Comparison of ENCODE assay signal across 8 cellular contexts in genomic region chr14:69713127-69713800, GRCh38. TPM values are rescaled to one million over a fixed set of nuclear protein-coding genes. Genes with fewer than 3 reads are reported as not detected.
DNase-seq lines count a peak whose midpoint lies in the region; ATAC-seq lines count a peak whose summit lies in the region.

No MANE protein-coding gene starts in this region.

- no peaks in the 10 kb centered on the region for H3K27me3 ChIP-seq in MG63

- peak; percentile 94 for DNase-seq in COR-L47 (lab: John Stamatoyannopoulos, UW)
- DNase-seq in NCI-H187 (lab: John Stamatoyannopoulos, UW) = peak; percentile 79 to 96
- DNase-seq in astrocyte of the hippocampus (ENCODE audit: low read depth, low spot score) = peak; percentile 19
- peak; percentile 82 for DNase-seq in myocyte (ENCODE audit: low read depth)
- no peak for DNase-seq in MG63
- DNase-seq in activated T-cell treated with anti-CD3 and anti-CD28 coated beads, Interleukin-2, amount 50 U/mL, for 1 hour = no peak

- H3K9me3 ChIP-seq in MG63 = no peaks in the 10 kb centered on the region

- no peaks in the 10 kb centered on the region for H3K36me3 ChIP-seq in MG63

- no peak overlapping the region for H3K4me3 ChIP-seq in MG63

- no peak for ATAC-seq in HG03520 (IDR thresholded peaks at IDR 0.05; ENCODE audit: unreplicated experiment)
- ATAC-seq in HG03095 (IDR thresholded peaks at IDR 0.05; ENCODE audit: unreplicated experiment) = no peak

RNA-seq across cellular contexts. Expression of gene SRSF5, which starts 53.7 kb away (rescaled TPM):
- 149 and 168 TPM in 2 replicates for total RNA-seq in myocyte
- polyA plus RNA-seq in myocyte (2012) = 207 TPM
- 40.4 and 159 TPM in 2 replicates for total RNA-seq in MG63 (2014; rRNA removed; shearing (Covaris generic); ENCODE audit: low replicate concordance)

Comparison
In these comparisons a context has a peak if more than half of its experiments do, and no peak if none do; other contexts are left out.
1. DNase-seq: peak in COR-L47 (single experiment), NCI-H187 (2 of 2), astrocyte of the hippocampus (single experiment) and myocyte (single experiment); none in MG63 (single experiment) and activated T-cell treated with anti-CD3 and anti-CD28 coated beads, Interleukin-2, amount 50 U/mL, for 1 hour (single experiment).